Comparison of ENCODE assay signal across 11 cellular contexts in genomic region chr3:99659032-99659431, GRCh38. TPM values are rescaled to one million over a fixed set of nuclear protein-coding genes. Genes with fewer than 3 reads are reported as not detected.
DNase-seq lines count a peak whose midpoint lies in the region; ATAC-seq lines count a peak whose summit lies in the region.
"Had no signal": no experiment of that assay in that cellular context is flagged by ENCODE, and none has a peak within 500 bp of the region (broad histone marks: within the 10 kb centered on the region; RNA-seq: fewer than 3 reads in every experiment).

No MANE protein-coding gene starts in this region.

- peaks cover 3 to 9% of the 10 kb centered on the region in 2 donors for H3K4me1 ChIP-seq in aorta (ENCODE audit: control insufficient read depth in 1 of 2, insufficient read depth in 2 of 2, low read length in 2 of 2)

- H3K27ac ChIP-seq in aorta (ENCODE audit: low read depth in 1 of 2, low read length in 2 of 2): peak overlapping the region in 1 of 2 donors; percentile 64
- H3K27ac ChIP-seq: HL-60 had no signal

- peak; percentile 34 for DNase-seq in stimulated activated CD4-positive, alpha-beta T cell treated with anti-CD3 and anti-CD28 coated beads, Interleukin-1b, Interleukin-23, amount 100 ng/mL, for 48 hours
- no peak for DNase-seq in stimulated activated CD4-positive, alpha-beta T cell treated with anti-CD3 and anti-CD28 coated beads, Interleukin-2, amount 100 ng/mL, for 48 hours
- DNase-seq in brain pericyte (ENCODE audit: low read depth, low spot score) (peak; percentile 85), kidney glomerular epithelial cell (lab: John Stamatoyannopoulos, UW) (peak; percentile 99), aorta (peak; percentile 56 to 80), CD1c-positive myeloid dendritic cell (ENCODE audit: extremely low spot score) (no peak), NAMALWA (ENCODE audit: low spot score) (no peak)
- DNase-seq: CD4-positive, CD25-positive, alpha-beta regulatory T cell; hippocampal formation had no signal

- 78 to 90% methylated on average over 6 of the region's 6 CpGs for WGBS in aorta, 2 donors

- peak; percentile 66 for ATAC-seq in aorta (ENCODE audit: low FRiP score)
- no peak for ATAC-seq in GM18519 (IDR thresholded peaks at IDR 0.05; ENCODE audit: low FRiP score, unreplicated experiment)

- H3K27me3 ChIP-seq in aorta (ENCODE audit: control insufficient read depth in 1 of 2, insufficient read depth in 2 of 2, low read length in 1 of 2): no peaks in the 10 kb centered on the region

- no peak overlapping the region for H3K4me3 ChIP-seq in aorta (ENCODE audit: low read length in 2 of 2)

- intact Hi-C loops in aorta (cut with DNase I): no loop called here

- peaks cover 2 to 4% of the 10 kb centered on the region in 2 donors for H3K36me3 ChIP-seq in aorta (ENCODE audit: control insufficient read depth in 1 of 2, insufficient read depth in 2 of 2, low read length in 1 of 2)

- H3K9me3 ChIP-seq in aorta (ENCODE audit: control insufficient read depth, low read length): no peaks in the 10 kb centered on the region

RNA-seq across cellular contexts. Expression of gene COL8A1, which starts 20.6 kb away (rescaled TPM):
- total RNA-seq in aorta: 100 to 1,000 TPM; 264 to 514 TPM
- polyA plus RNA-seq in aorta: 100 to 1,000 TPM; 208 to 277 TPM
- total RNA-seq: CD4-positive, CD25-positive, alpha-beta regulatory T cell had no signal
- polyA plus RNA-seq: CD4-positive, CD25-positive, alpha-beta regulatory T cell had no signal

Comparison
In these comparisons a context has a peak if more than half of its experiments do, and no peak if none do; other contexts are left out.
1. DNase-seq: peak in stimulated activated CD4-positive, alpha-beta T cell treated with anti-CD3 and anti-CD28 coated beads, Interleukin-1b, Interleukin-23, amount 100 ng/mL, for 48 hours (single experiment), brain pericyte (single experiment), kidney glomerular epithelial cell (single experiment) and aorta (2 of 2); none in stimulated activated CD4-positive, alpha-beta T cell treated with anti-CD3 and anti-CD28 coated beads, Interleukin-2, amount 100 ng/mL, for 48 hours (0 of 2), CD1c-positive myeloid dendritic cell (single experiment) and NAMALWA (single experiment).